In the genomic region with DNA sequence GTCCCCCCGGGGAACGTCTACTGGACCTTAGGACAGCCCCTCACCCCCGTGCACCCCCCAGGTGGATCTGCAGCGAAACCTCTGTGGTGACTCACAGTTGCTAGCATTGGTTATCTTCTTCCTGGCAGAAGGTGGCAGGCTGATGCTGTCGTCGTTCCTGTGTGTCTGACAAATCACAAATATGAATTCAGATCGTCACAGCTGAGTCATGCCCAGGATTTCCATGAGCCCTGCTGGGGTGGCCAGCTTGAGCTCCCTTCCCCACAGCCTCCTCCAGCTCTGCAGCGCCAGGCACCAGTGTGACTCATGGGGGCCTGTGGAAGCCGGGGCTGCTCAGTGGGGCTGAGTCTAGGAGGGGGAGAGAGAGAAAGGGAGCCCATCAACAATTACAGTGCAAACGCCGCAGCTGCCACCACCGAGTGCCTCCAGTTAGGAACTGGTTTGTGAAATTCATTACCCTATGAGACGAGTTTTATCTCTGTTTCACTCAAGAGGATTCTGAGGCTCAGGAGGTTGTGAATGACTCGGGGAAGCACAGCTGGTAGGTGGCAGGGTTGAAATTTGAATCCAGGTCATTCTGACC, we compare ENCODE assay signal across 8 cellular contexts.
A peak's percentile ranks its signal among the peaks of the same experiment; 100 is the strongest.
DNase-seq lines count a peak whose midpoint lies in the region; ATAC-seq and TF ChIP-seq lines count a peak whose summit lies in the region.

No MANE protein-coding gene starts in this region.

- no peak overlapping the region for H3K9ac ChIP-seq in rectal smooth muscle tissue (ENCODE audit: low read length)

- WGBS in aorta, 2 donors: 11 to 19% methylated on average over 14 of the region's 14 CpGs

- H3K36me3 ChIP-seq in right atrium auricular region (no peaks in the 10 kb centered on the region), rectal smooth muscle tissue (ENCODE audit: control insufficient read depth, insufficient read depth, low read length) (no peaks in the 10 kb centered on the region), aorta (ENCODE audit: control insufficient read depth in 1 of 2, insufficient read depth in 2 of 2, low read length in 1 of 2) (no peaks in the 10 kb centered on the region)

- H3K27ac ChIP-seq in right atrium auricular region (peak overlapping the region; percentile 94 to 99), rectal smooth muscle tissue (ENCODE audit: low read depth, low read length) (peak overlapping the region; percentile 77), aorta (ENCODE audit: low read depth in 1 of 2, low read length in 2 of 2) (peak overlapping the region; percentile 40 to 87)

- H3K4me3 ChIP-seq in NB4 (ENCODE audit: low read depth, low read length): peak overlapping the region; percentile 81
- H3K4me3 ChIP-seq in right atrium auricular region: peak overlapping the region; percentile 78
- H3K4me3 ChIP-seq in rectal smooth muscle tissue (ENCODE audit: low read length): peak overlapping the region; percentile 91
- peak overlapping the region; percentile 29 to 32 for H3K4me3 ChIP-seq in aorta (ENCODE audit: low read length in 2 of 2)

- H3K4me3 Mint-ChIP-seq in HFFc6: peak overlapping the region; percentile 91
- H3K4me3 Mint-ChIP-seq in T-cell: peak overlapping the region; percentile 90 to 99 (median 92)

- H3K9me3 Mint-ChIP-seq in HFFc6 (no peaks in the 10 kb centered on the region), T-cell (peaks cover 0 to 4% (median 0%) of the 10 kb centered on the region in 3 donors)

- no peak for TF ChIP-seq POLR2A in NB4 (IDR thresholded peaks at IDR 0.05; ENCODE audit: extremely low read depth, insufficient read length)

- H3K36me3 Mint-ChIP-seq in HFFc6 (ENCODE audit: low read depth): no peaks in the 10 kb centered on the region
- H3K36me3 Mint-ChIP-seq in T-cell: no peaks in the 10 kb centered on the region

- DNase-seq in GDM1 (lab: John Stamatoyannopoulos, UW) (peak; percentile 85), HFFc6 (peak; percentile 99), NB4 (ENCODE audit: low read depth) (peak; percentile 98), T-cell (peak in 33 of 34 experiments; percentile 62 to 86 (median 76)), amniotic stem cell (lab: John Stamatoyannopoulos, UW) (peak; percentile 99), right atrium auricular region (ENCODE audit: low spot score) (peak; percentile 95), aorta (peak; percentile 91 to 95)

- CTCF ChIA-PET in T-cell (lab: Charles Lee): interaction anchor here (0.7 to 2.1 kb wide), 14 partner anchors 9 to 298 kb away, joined by 3 to 13 read pairs (median 3); a partner anchor contains a TSS

- peak; percentile 76 to 80 (median 79) for ATAC-seq in T-cell (replicated peaks in 1 of 4)
- peak; percentile 92 for ATAC-seq in aorta (ENCODE audit: low FRiP score)

- H3K4me1 ChIP-seq in right atrium auricular region (peaks cover 0 to 24% of the 10 kb centered on the region in 2 donors), rectal smooth muscle tissue (ENCODE audit: control insufficient read depth, insufficient read depth, low read length) (peaks cover 8% of the 10 kb centered on the region), aorta (ENCODE audit: control insufficient read depth in 1 of 2, insufficient read depth in 2 of 2, low read length in 2 of 2) (no peaks in the 10 kb centered on the region)

- POLR2A ChIA-PET in T-cell (lab: Charles Lee): interaction anchor here (0.6 to 1.1 kb wide), 5 partner anchors 118 to 1619 kb away, joined by 3 to 4 read pairs (median 3); a partner anchor contains a TSS

- H3K27ac Mint-ChIP-seq in HFFc6: peak overlapping the region; percentile 99
- peak overlapping the region; percentile 99 to 100 for H3K27ac Mint-ChIP-seq in T-cell

- no peaks in the 10 kb centered on the region for H3K9me3 ChIP-seq in right atrium auricular region
- H3K9me3 ChIP-seq in aorta (ENCODE audit: control insufficient read depth, low read length): no peaks in the 10 kb centered on the region

- H3K27me3 Mint-ChIP-seq in HFFc6 (ENCODE audit: insufficient read depth) (peaks cover 1% of the 10 kb centered on the region; the same call in 1 of the 2 replicates), T-cell (peaks cover 0 to 3% of the 10 kb centered on the region in 2 donors)

- TF ChIP-seq CTCF in HFFc6 (IDR thresholded peaks at IDR 0.05) (0 out of 2 replicates have a peak, but pooled peaks have one; percentile 6), NB4 (IDR thresholded peaks at IDR 0.05; ENCODE audit: low read depth, low read length) (no peak), right atrium auricular region (IDR thresholded peaks at IDR 0.05) (no peak)

- H3K4me1 Mint-ChIP-seq in HFFc6 (ENCODE audit: low read depth): peaks cover 31% of the 10 kb centered on the region
- peaks cover 20 to 21% (median 21%) of the 10 kb centered on the region in 3 donors for H3K4me1 Mint-ChIP-seq in T-cell

- intact Hi-C loops in aorta (cut with DNase I): loop anchor here (5.0 to 10.0 kb wide), 3 partner anchors 190 to 300 kb away; a partner anchor contains a TSS

- H3K27me3 ChIP-seq in right atrium auricular region (no peaks in the 10 kb centered on the region), rectal smooth muscle tissue (ENCODE audit: control insufficient read depth, insufficient read depth, low read length) (no peaks in the 10 kb centered on the region), aorta (ENCODE audit: control insufficient read depth in 1 of 2, insufficient read depth in 2 of 2, low read length in 1 of 2) (no peaks in the 10 kb centered on the region)

Comparison
In these comparisons a context has a peak if more than half of its experiments do, and no peak if none do; other contexts are left out.
1. Peak in every context shown above with its lines: DNase-seq, ATAC-seq, H3K4me3 ChIP-seq and H3K27ac ChIP-seq.
2. H3K4me3 ChIP-seq: peak in every context shown above with its lines; median percentile 91 in rectal smooth muscle tissue; 81 in NB4; 78 in right atrium auricular region; 30 in aorta.